In the genomic region with DNA sequence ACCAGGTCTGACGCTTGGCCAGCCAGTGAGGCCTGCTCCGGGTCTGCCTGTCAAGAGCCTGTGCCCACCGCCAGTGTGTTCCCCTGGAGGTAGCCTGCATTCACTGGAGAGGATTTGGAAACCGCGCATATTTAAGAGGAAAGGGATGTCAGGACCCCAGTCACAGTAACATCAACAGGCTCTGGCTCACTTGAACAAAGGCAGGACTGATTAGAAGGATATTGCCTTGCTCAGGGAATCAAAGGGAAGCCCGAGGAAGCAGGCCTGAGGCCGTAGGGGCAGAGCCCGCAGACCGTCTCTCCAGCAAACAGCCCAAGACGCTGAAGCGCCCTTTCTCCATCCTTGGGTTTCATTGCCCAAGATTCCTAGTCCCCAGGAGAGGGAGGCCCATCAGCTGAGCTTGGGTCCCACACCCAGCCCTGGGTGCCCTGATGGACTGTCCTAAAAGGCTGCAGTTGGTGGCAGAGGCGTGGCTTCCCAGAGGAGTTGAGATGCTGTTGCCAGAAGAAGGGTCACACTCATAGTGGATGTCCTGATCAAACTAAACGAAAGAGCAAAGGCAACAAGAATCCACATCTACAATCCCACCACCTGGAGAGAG, we compare ENCODE assay signal across 21 cellular contexts. TPM values are rescaled to one million over a fixed set of nuclear protein-coding genes. Genes with fewer than 3 reads are reported as not detected.
DNase-seq lines count a peak whose midpoint lies in the region; ATAC-seq, FAIRE-seq and TF ChIP-seq lines count a peak whose summit lies in the region.
"Had no signal": no experiment of that assay in that cellular context is flagged by ENCODE, and none has a peak within 500 bp of the region (broad histone marks: within the 10 kb centered on the region; RNA-seq: fewer than 3 reads in every experiment).

No MANE protein-coding gene starts in this region.

- H3K4me3 Mint-ChIP-seq in activated CD4-positive, alpha-beta memory T cell treated with anti-CD3 and anti-CD28 coated beads, Interleukin-2, amount 10 ng/mL, durations not matched to agents 7 days and 5 days: no peak overlapping the region
- H3K4me3 Mint-ChIP-seq: B cell, CD14-positive monocyte, H9 had no signal

- POLR2A ChIA-PET in activated CD4-positive, alpha-beta memory T cell treated with anti-CD3 and anti-CD28 coated beads, Interleukin-2, amount 10 ng/mL, durations not matched to agents 7 days and 5 days (lab: Charles Lee): no interaction called here

- H3K9me3 ChIP-seq in sigmoid colon: no peaks in the 10 kb centered on the region

- peak; percentile 7 for FAIRE-seq in bronchial epithelial cell (lab: Jason Lieb, UNC)
- FAIRE-seq: D721Med had no signal

- no peaks in the 10 kb centered on the region for H3K36me3 Mint-ChIP-seq in activated CD4-positive, alpha-beta memory T cell treated with anti-CD3 and anti-CD28 coated beads, Interleukin-2, amount 10 ng/mL, durations not matched to agents 7 days and 5 days (ENCODE audit: low read depth)

- no peaks in the 10 kb centered on the region for H3K27me3 Mint-ChIP-seq in activated CD4-positive, alpha-beta memory T cell treated with anti-CD3 and anti-CD28 coated beads, Interleukin-2, amount 10 ng/mL, durations not matched to agents 7 days and 5 days
- H3K27me3 Mint-ChIP-seq: B cell had no signal

- TF ChIP-seq EP300 in sigmoid colon (IDR thresholded peaks at IDR 0.05): no peak

- no peak overlapping the region for H3K27ac Mint-ChIP-seq in activated CD4-positive, alpha-beta memory T cell treated with anti-CD3 and anti-CD28 coated beads, Interleukin-2, amount 10 ng/mL, durations not matched to agents 7 days and 5 days
- H3K27ac Mint-ChIP-seq: B cell, CD14-positive monocyte had no signal

- 93 to 95% methylated on average over 13 of the region's 13 CpGs for WGBS in sigmoid colon, 2 donors

- no peaks in the 10 kb centered on the region for H3K4me1 Mint-ChIP-seq in activated CD4-positive, alpha-beta memory T cell treated with anti-CD3 and anti-CD28 coated beads, Interleukin-2, amount 10 ng/mL, durations not matched to agents 7 days and 5 days
- H3K4me1 Mint-ChIP-seq: B cell, CD14-positive monocyte, H9 had no signal

- H3K27me3 ChIP-seq in bronchial epithelial cell (ENCODE audit: control insufficient read depth, insufficient read depth, low read length) (no peaks in the 10 kb centered on the region), sigmoid colon (no peaks in the 10 kb centered on the region)

- no peaks in the 10 kb centered on the region for H3K4me1 ChIP-seq in sigmoid colon

- TF ChIP-seq CTCF in bronchial epithelial cell (IDR thresholded peaks at IDR 0.05; ENCODE audit: insufficient read depth, low read length, severe bottlenecking): no peak
- no peak for TF ChIP-seq CTCF in sigmoid colon (IDR thresholded peaks at IDR 0.05)

- intact Hi-C loops in posterior vena cava (cut with DNase I): no loop called here
- intact Hi-C loops in sigmoid colon (cut with DNase I): no loop called here

- H3K9me3 Mint-ChIP-seq in activated CD4-positive, alpha-beta memory T cell treated with anti-CD3 and anti-CD28 coated beads, Interleukin-2, amount 10 ng/mL, durations not matched to agents 7 days and 5 days: no peaks in the 10 kb centered on the region
- H3K9me3 Mint-ChIP-seq: CD14-positive monocyte, H9 had no signal

- H3K27ac ChIP-seq in sigmoid colon: no peak overlapping the region

- CTCF ChIA-PET in activated CD4-positive, alpha-beta memory T cell treated with anti-CD3 and anti-CD28 coated beads, Interleukin-2, amount 10 ng/mL, durations not matched to agents 7 days and 5 days (lab: Charles Lee): no interaction called here

- TF ChIP-seq POLR2A in sigmoid colon (IDR thresholded peaks at IDR 0.05): no peak

- no peak for ATAC-seq in GM19455 (IDR thresholded peaks at IDR 0.05; ENCODE audit: unreplicated experiment)
- ATAC-seq: Right ventricle myocardium inferior had no signal

- H3K36me3 ChIP-seq in bronchial epithelial cell (ENCODE audit: control insufficient read depth, insufficient read depth, low read length): no peaks in the 10 kb centered on the region
- H3K36me3 ChIP-seq in sigmoid colon: peaks cover 0 to 12% (median 0%) of the 10 kb centered on the region in 4 donors

- H3K4me3 ChIP-seq in bronchial epithelial cell (ENCODE audit: low read depth, low read length) (no peak overlapping the region), sigmoid colon (no peak overlapping the region)

- DNase-seq in ELF-1 (ENCODE audit: low read depth, low spot score) (peak; percentile 70), bronchial epithelial cell (ENCODE audit: low read depth) (no peak), iPS-NIHi7 (ENCODE audit: extremely low spot score) (peak; percentile 5), posterior vena cava (ENCODE audit: low spot score) (peak; percentile 60), sigmoid colon (no peak)
- no peak for DNase-seq in activated CD4-positive, alpha-beta memory T cell treated with anti-CD3 and anti-CD28 coated beads, Interleukin-2, amount 10 ng/mL, durations not matched to agents 7 days and 5 days
- DNase-seq: EL, H9, KBM-7, MM.1S, NCI-H1048, NCI-H1417 treated with DMSO at 0.1 percent for 48 hours, NCI-H187 treated with DMSO at 0.1 percent for 48 hours, NCI-H2107, NCI-H446 treated with DMSO at 0.1 percent for 48 hours, NCI-H526 treated with DMSO at 0.1 percent for 48 hours had no signal

RNA-seq across cellular contexts. Expression of a gene that starts 23.2 kb away (rescaled TPM):
- total RNA-seq in bronchial epithelial cell (0.79 and 1.0 TPM in 2 replicates), posterior vena cava (1 to 10 TPM; 2.8 to 3.0 TPM), sigmoid colon (1 to 10 TPM; 4.3 to 5.8 (median 5.5) TPM)
- 1 to 10 TPM in 2 of 3 donors, under 1 TPM in 1; 0.92 to 4.2 (median 1.9) TPM for polyA plus RNA-seq in sigmoid colon
- 1 to 10 TPM; 8.4 to 9.7 TPM for total RNA-seq in activated CD4-positive, alpha-beta memory T cell treated with anti-CD3 and anti-CD28 coated beads, Interleukin-2, amount 10 ng/mL, durations not matched to agents 7 days and 5 days

RNA-seq across cellular contexts. Expression of a gene that starts 45.3 kb away (rescaled TPM):
- total RNA-seq in bronchial epithelial cell: 68.6 and 87.4 TPM in 2 replicates
- 10 to 100 TPM; 45.3 to 54.6 TPM for total RNA-seq in posterior vena cava
- 100 to 1,000 TPM in 1 of 4 donors, 10 to 100 TPM in 3; 56.8 to 105 (median 72.7) TPM for total RNA-seq in sigmoid colon
- 10 to 100 TPM; 44.6 to 50.5 (median 48.3) TPM for polyA plus RNA-seq in sigmoid colon
- total RNA-seq in activated CD4-positive, alpha-beta memory T cell treated with anti-CD3 and anti-CD28 coated beads, Interleukin-2, amount 10 ng/mL, durations not matched to agents 7 days and 5 days: 100 to 1,000 TPM in 1 of 2 experiments, 10 to 100 TPM in 1; 99.9 to 109 TPM

Comparison
In these comparisons a context has a peak if more than half of its experiments do, and no peak if none do; other contexts are left out.
1. DNase-seq: peak in ELF-1 (single experiment), iPS-NIHi7 (single experiment) and posterior vena cava (single experiment); none in bronchial epithelial cell (single experiment), sigmoid colon (single experiment) and activated CD4-positive, alpha-beta memory T cell treated with anti-CD3 and anti-CD28 coated beads, Interleukin-2, amount 10 ng/mL, durations not matched to agents 7 days and 5 days (single experiment).